ENCODE assay signal across 17 cellular contexts in the genomic region with DNA sequence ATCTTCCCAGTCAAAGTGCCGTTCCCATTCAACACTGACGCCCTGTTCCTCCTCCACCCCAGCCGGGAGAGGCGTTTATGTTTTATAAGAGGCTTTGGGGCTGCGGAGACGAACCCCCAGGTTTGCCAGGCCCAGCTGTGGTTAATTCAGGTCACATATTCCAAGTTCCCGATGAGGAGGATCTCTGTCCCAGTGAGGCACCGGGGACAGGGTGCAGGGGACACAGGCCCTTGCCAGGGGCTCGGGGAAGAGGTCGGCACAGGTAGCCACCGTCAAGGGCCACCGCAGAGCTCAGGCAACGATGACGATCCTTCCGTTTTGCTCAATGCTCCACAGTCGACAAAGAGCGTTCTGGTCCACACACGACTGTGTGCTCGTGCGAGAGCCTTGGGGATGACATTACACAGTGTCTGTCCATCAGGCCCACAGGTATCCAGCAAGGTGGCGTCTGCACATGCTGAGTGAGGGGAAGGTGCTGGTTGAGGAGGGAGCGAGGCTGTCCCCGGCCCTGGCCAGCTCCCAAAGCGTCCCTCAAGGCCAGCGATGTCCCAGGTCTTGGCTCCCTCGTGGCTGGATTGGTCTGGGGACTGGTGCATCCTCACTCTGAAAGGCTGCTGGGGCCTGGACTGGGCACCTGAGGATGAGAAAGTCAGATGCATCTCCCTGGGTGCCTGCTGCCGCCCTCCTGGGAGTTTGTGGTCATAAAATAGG.
A peak's percentile ranks its signal among the peaks of the same experiment; 100 is the strongest.
DNase-seq lines count a peak whose midpoint lies in the region; ATAC-seq and TF ChIP-seq lines count a peak whose summit lies in the region.
"Had no signal": no experiment of that assay in that cellular context is flagged by ENCODE, and none has a peak within 500 bp of the region (broad histone marks: within the 10 kb centered on the region; RNA-seq: fewer than 3 reads in every experiment).

No MANE protein-coding gene starts in this region.

- peaks cover 63% of the 10 kb centered on the region for H3K4me1 ChIP-seq in Loucy (ENCODE audit: insufficient read depth, low read length, poor library complexity, severe bottlenecking)
- H3K4me1 ChIP-seq in spleen = peaks cover 20 to 100% (median 86%) of the 10 kb centered on the region in 6 donors
- H3K4me1 ChIP-seq: prostate gland had no signal

- H3K9ac ChIP-seq in Loucy (ENCODE audit: low read depth, low read length, poor library complexity, severe bottlenecking) = peak overlapping the region; percentile 81

- no peaks in the 10 kb centered on the region for H3K9me2 ChIP-seq in Loucy (replicated peaks; ENCODE audit: low read depth, low read length)

- TF ChIP-seq POLR2A in spleen (IDR thresholded peaks at IDR 0.05) = no peak

- no peak overlapping the region for H2AFZ ChIP-seq in Loucy (ENCODE audit: low read length)
- H2AFZ ChIP-seq: hepatocyte had no signal

- DNase-seq in activated T-cell treated with anti-CD3 and anti-CD28 coated beads, Interleukin-2, amount 50 U/mL, for 4 hours = no peak
- DNase-seq in activated T-cell treated with anti-CD3 and anti-CD28 coated beads for 4 hours (no peak), ecto neural progenitor cell (ENCODE audit: low spot score) (peak; percentile 41), spleen (peak; percentile 69), NCI-H82 (lab: John Stamatoyannopoulos, UW) (no peak), DMS114 treated with DMSO at 0.1 percent for 48 hours (lab: John Stamatoyannopoulos, UW; ENCODE audit: unreplicated experiment) (no peak), DMS 273 treated with DMSO at 0.1 percent for 48 hours (lab: John Stamatoyannopoulos, UW) (no peak)
- DNase-seq: Calu3, left colon, NCI-H1436, NCI-H510A had no signal

- H4K20me1 ChIP-seq in Loucy (ENCODE audit: insufficient read depth, low read length, poor library complexity, severe bottlenecking) = no peaks in the 10 kb centered on the region

- H3K9me3 Mint-ChIP-seq in activated T-cell treated with anti-CD3 and anti-CD28 coated beads, Interleukin-2, amount 50 U/mL, for 4 hours = no peaks in the 10 kb centered on the region
- H3K9me3 Mint-ChIP-seq: dendritic cell treated with granulocyte-macrophage colony-stimulating factor and Interleukin-4, amounts not matched to agents 40 ng/mL and 50 ng/mL, for 4 days had no signal

- peak overlapping the region in 1 of 8 donors; percentile 33 for H3K27ac ChIP-seq in spleen
- H3K27ac ChIP-seq: esophagus muscularis mucosa, hepatocyte, prostate gland had no signal

- 90 to 92% (median 91%) methylated on average over 27 of the region's 27 CpGs for WGBS in spleen, 5 donors

- H3K4me3 Mint-ChIP-seq in activated T-cell treated with anti-CD3 and anti-CD28 coated beads, Interleukin-2, amount 50 U/mL, for 4 hours = peak overlapping the region; percentile 10
- H3K4me3 Mint-ChIP-seq: dendritic cell treated with granulocyte-macrophage colony-stimulating factor and Interleukin-4, amounts not matched to agents 40 ng/mL and 50 ng/mL, for 4 days had no signal

- peaks cover 63% of the 10 kb centered on the region for H3K4me1 Mint-ChIP-seq in activated T-cell treated with anti-CD3 and anti-CD28 coated beads, Interleukin-2, amount 50 U/mL, for 4 hours (ENCODE audit: low read depth)

- no peaks in the 10 kb centered on the region for H3K27me3 Mint-ChIP-seq in activated T-cell treated with anti-CD3 and anti-CD28 coated beads, Interleukin-2, amount 50 U/mL, for 4 hours (ENCODE audit: low read depth)

- H3K4me2 ChIP-seq in Loucy (ENCODE audit: low read depth, low read length, poor library complexity, severe bottlenecking) = no peak overlapping the region
- H3K4me2 ChIP-seq: hepatocyte had no signal

- intact Hi-C loops in spleen (cut with DNase I; ENCODE audit: low total_unique reads) = no loop called here

- no peaks in the 10 kb centered on the region for H3F3A ChIP-seq in Loucy (ENCODE audit: low read depth)

- no peak overlapping the region for H3K4me3 ChIP-seq in Loucy (ENCODE audit: low read length, poor library complexity, severe bottlenecking)
- H3K4me3 ChIP-seq in spleen = no peak overlapping the region
- H3K4me3 ChIP-seq: esophagus muscularis mucosa, hepatocyte, prostate gland had no signal

- TF ChIP-seq CTCF in Loucy (conservative IDR thresholded peaks at IDR 0.05; ENCODE audit: low read length) = no peak
- no peak for TF ChIP-seq CTCF in spleen (IDR thresholded peaks at IDR 0.05 in 8 of 11, conservative IDR thresholded peaks at IDR 0.05 in 3 of 11)

- H3K79me2 ChIP-seq in Loucy (ENCODE audit: insufficient read depth, low read length) = no peaks in the 10 kb centered on the region
- H3K79me2 ChIP-seq: hepatocyte had no signal

- no peaks in the 10 kb centered on the region for H3K36me3 Mint-ChIP-seq in activated T-cell treated with anti-CD3 and anti-CD28 coated beads, Interleukin-2, amount 50 U/mL, for 4 hours (ENCODE audit: insufficient read depth)

- H3K27me3 ChIP-seq in Loucy (ENCODE audit: insufficient read depth, low read length, poor library complexity, severe bottlenecking) (no peaks in the 10 kb centered on the region), spleen (replicated peaks in 1 of 7) (peaks cover 0 to 16% (median 0%) of the 10 kb centered on the region in 7 donors)
- H3K27me3 ChIP-seq: hepatocyte had no signal

- H3K36me3 ChIP-seq in Loucy (ENCODE audit: insufficient read depth, low read length) = no peaks in the 10 kb centered on the region
- no peaks in the 10 kb centered on the region for H3K36me3 ChIP-seq in spleen
- H3K36me3 ChIP-seq: esophagus muscularis mucosa, prostate gland had no signal

- H3K9me3 ChIP-seq in Loucy (ENCODE audit: insufficient read depth, low read depth, low read length) (no peaks in the 10 kb centered on the region), spleen (no peaks in the 10 kb centered on the region)
- H3K9me3 ChIP-seq: esophagus muscularis mucosa, prostate gland had no signal

- no peak for ATAC-seq in activated T-cell treated with anti-CD3 and anti-CD28 coated beads, Interleukin-2, amount 50 U/mL, for 4 hours
- ATAC-seq: left colon, SK-N-SH treated with all-trans-retinoic acid at 6 μM for 48 hours had no signal

Comparison
In these comparisons a context has a peak if more than half of its experiments do, and no peak if none do; other contexts are left out.
1. DNase-seq: peak in ecto neural progenitor cell (single experiment) and spleen (single experiment); none in activated T-cell treated with anti-CD3 and anti-CD28 coated beads, Interleukin-2, amount 50 U/mL, for 4 hours (single experiment), activated T-cell treated with anti-CD3 and anti-CD28 coated beads for 4 hours (single experiment), NCI-H82 (single experiment), DMS114 treated with DMSO at 0.1 percent for 48 hours (single experiment) and DMS 273 treated with DMSO at 0.1 percent for 48 hours (single experiment).